12 cellular contexts compared by ENCODE assay signal in genomic region chrX:28135378-28136047, GRCh38.
"Had no signal": no experiment of that assay in that cellular context is flagged by ENCODE, and none has a peak within 500 bp of the region (broad histone marks: within the 10 kb centered on the region; RNA-seq: fewer than 3 reads in every experiment).

No MANE protein-coding gene starts in this region.

- H3K27ac ChIP-seq: foreskin keratinocyte, skin epidermis, stomach, uterus had no signal

- H3K36me3 ChIP-seq: stomach, uterus had no signal

- DNase-seq: activated naive CD4-positive, alpha-beta T cell treated with anti-CD3 and anti-CD28 coated beads, Interleukin-2, amount 50 U/mL, for 16 hours; amniotic stem cell; caudate nucleus; cortex of kidney; effector memory CD4-positive, alpha-beta T cell; foreskin keratinocyte; head of caudate nucleus; stimulated activated CD4-positive, alpha-beta T cell treated with anti-CD3 and anti-CD28 coated beads, Interleukin-4, amount 100 ng/mL, for 4 hours; stomach; uterus had no signal

- H3K27me3 ChIP-seq: foreskin keratinocyte, stomach, uterus had no signal

- H3K9me3 ChIP-seq: stomach, uterus had no signal

- ATAC-seq: foreskin keratinocyte; natural killer cell treated with Interleukin-12 subunit alpha and Interleukin-12 subunit beta and Interleukin-15 and Interleukin-18, amount 100 ng/mL, for 72 hours had no signal

- H3K4me1 ChIP-seq: foreskin keratinocyte, stomach, uterus had no signal

- H3K4me3 ChIP-seq: skin epidermis, stomach, uterus had no signal
